In genomic region chr6:167180086-167180485, GRCh38 we compare ENCODE assay signal across 6 cellular contexts. TPM values are rescaled to one million over a fixed set of nuclear protein-coding genes. Genes with fewer than 3 reads are reported as not detected.
"Had no signal": no experiment of that assay in that cellular context is flagged by ENCODE, and none has a peak within 500 bp of the region (broad histone marks: within the 10 kb centered on the region; RNA-seq: fewer than 3 reads in every experiment).

No MANE protein-coding gene starts in this region.

RNA-seq across cellular contexts. Expression of gene GPR31, which starts 22.3 kb away (rescaled TPM):
- total RNA-seq: HepG2, HT-29, HT1080, IMR-90, K562 had no signal
- polyA plus RNA-seq: HepG2, IgD-negative memory B cell, IMR-90, K562 had no signal

RNA-seq across cellular contexts. Expression of gene CCR6, which starts 57.2 kb away (rescaled TPM):
- total RNA-seq: IMR-90, K562 had no signal
- polyA plus RNA-seq: IMR-90, K562 had no signal
